Comparison of ENCODE assay signal across 13 cellular contexts in the genomic region with DNA sequence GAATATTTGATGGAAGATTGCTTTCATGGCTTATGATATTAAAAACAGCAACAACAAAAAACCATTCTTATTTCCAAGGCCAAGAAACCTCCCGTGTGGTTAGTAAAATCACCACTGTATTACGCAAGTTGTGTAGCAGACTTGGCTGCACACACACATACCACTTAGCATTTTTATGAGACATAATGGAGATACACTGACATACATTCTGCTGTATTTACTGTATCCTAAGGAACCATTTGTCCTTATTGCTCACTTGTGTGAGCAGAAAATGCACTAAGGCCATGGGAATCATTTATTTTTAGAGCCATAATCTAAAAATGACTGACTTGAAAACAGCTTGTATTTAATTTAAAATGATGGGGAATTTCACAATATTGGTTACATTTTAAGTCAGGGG. TPM values are rescaled to one million over a fixed set of nuclear protein-coding genes. Genes with fewer than 3 reads are reported as not detected.
A peak's percentile ranks its signal among the peaks of the same experiment; 100 is the strongest.
DNase-seq lines count a peak whose midpoint lies in the region; ATAC-seq, FAIRE-seq and TF ChIP-seq lines count a peak whose summit lies in the region.
"Had no signal": no experiment of that assay in that cellular context is flagged by ENCODE, and none has a peak within 500 bp of the region (broad histone marks: within the 10 kb centered on the region; RNA-seq: fewer than 3 reads in every experiment).

No MANE protein-coding gene starts in this region.

- ATAC-seq in IMR-90 (ENCODE audit: low read depth) (peak; percentile 77), GM21825 (IDR thresholded peaks at IDR 0.05; ENCODE audit: unreplicated experiment) (no peak)

- no peaks in the 10 kb centered on the region for H3K79me1 ChIP-seq in IMR-90 (ENCODE audit: low read depth in 1 of 2, low read length in 2 of 2)

- no peak overlapping the region for H2AK5ac ChIP-seq in IMR-90 (ENCODE audit: low read depth, low read length)

- no peak overlapping the region for H3K4me2 ChIP-seq in IMR-90 (ENCODE audit: low read depth, low read length)

- FAIRE-seq in kidney (lab: Jason Lieb, UNC) = no peak
- no peak for FAIRE-seq in small intestine (lab: Jason Lieb, UNC)

- no peak for TF ChIP-seq POLR2A in IMR-90 (IDR thresholded peaks at IDR 0.05; ENCODE audit: low read depth, low read length)

- H3K4me1 ChIP-seq in IMR-90 (ENCODE audit: control insufficient read depth, insufficient read depth, low read length) (peaks cover 4% of the 10 kb centered on the region; the same call in 1 of the 2 replicates), kidney (ENCODE audit: control insufficient read depth in 1 of 2, insufficient read depth in 1 of 2, low read depth in 1 of 2, low read length in 2 of 2) (peaks cover 3 to 12% of the 10 kb centered on the region in 2 donors), small intestine (ENCODE audit: control insufficient read depth in 2 of 2, insufficient read depth in 1 of 2, low read depth in 1 of 2, low read length in 1 of 2) (peaks cover 3 to 7% of the 10 kb centered on the region in 2 donors)

- H3K4me1 Mint-ChIP-seq in activated CD4-positive, alpha-beta memory T cell treated with anti-CD3 and anti-CD28 coated beads for 36 hours (ENCODE audit: low read depth) = peaks cover 8% of the 10 kb centered on the region
- H3K4me1 Mint-ChIP-seq in endothelial cell (ENCODE audit: unreplicated experiment) = peaks cover 8% of the 10 kb centered on the region

- no peak overlapping the region for H2BK20ac ChIP-seq in IMR-90 (ENCODE audit: low read depth, low read length)

- no peak overlapping the region for H3K14ac ChIP-seq in IMR-90 (replicated peaks; ENCODE audit: low read depth, low read length)

- H3K36me3 ChIP-seq in IMR-90 (ENCODE audit: control insufficient read depth, insufficient read depth, low read length) = no peaks in the 10 kb centered on the region
- H3K36me3 ChIP-seq in brain microvascular endothelial cell (replicated peaks) = no peaks in the 10 kb centered on the region
- no peaks in the 10 kb centered on the region for H3K36me3 ChIP-seq in kidney (ENCODE audit: control insufficient read depth in 1 of 2, insufficient read depth in 2 of 2, low read length in 2 of 2)
- no peaks in the 10 kb centered on the region for H3K36me3 ChIP-seq in small intestine (ENCODE audit: control insufficient read depth in 2 of 2, insufficient read depth in 2 of 2, low read length in 2 of 2)

- H3K27me3 Mint-ChIP-seq in activated CD4-positive, alpha-beta memory T cell treated with anti-CD3 and anti-CD28 coated beads for 36 hours = peaks cover 7% of the 10 kb centered on the region
- H3K27me3 Mint-ChIP-seq in endothelial cell (ENCODE audit: unreplicated experiment) = no peaks in the 10 kb centered on the region

- no CpG with 5 or more reads among the region's 2 CpGs for WGBS in IMR-90 (ENCODE audit: extremely low coverage in 2 of 2, insufficient read length in 1 of 2), 2 experiments
- 52 to 60% (median 58%) methylated on average over 2 of the region's 2 CpGs for WGBS in small intestine, 3 donors

- H3K9me3 ChIP-seq in IMR-90 (ENCODE audit: control insufficient read depth, insufficient read depth, low read length) (no peaks in the 10 kb centered on the region), kidney (ENCODE audit: control insufficient read depth in 1 of 2, low read length in 2 of 2) (no peaks in the 10 kb centered on the region), small intestine (ENCODE audit: control insufficient read depth, low read depth) (no peaks in the 10 kb centered on the region)

- no peak overlapping the region for H2BK120ac ChIP-seq in IMR-90 (ENCODE audit: low read depth, low read length)

- H3K27ac Mint-ChIP-seq in activated CD4-positive, alpha-beta memory T cell treated with anti-CD3 and anti-CD28 coated beads for 36 hours = no peak overlapping the region
- H3K27ac Mint-ChIP-seq in endothelial cell (ENCODE audit: unreplicated experiment) = no peak overlapping the region

- H3K9me1 ChIP-seq in IMR-90 (ENCODE audit: insufficient read depth, low read length) = no peaks in the 10 kb centered on the region

- H3K27ac ChIP-seq in IMR-90 (ENCODE audit: insufficient read depth, low read length) = no peak overlapping the region; the same call in 1 of the 2 replicates
- no peak overlapping the region for H3K27ac ChIP-seq in brain microvascular endothelial cell
- H3K27ac ChIP-seq in kidney (ENCODE audit: low read depth in 2 of 2, low read length in 2 of 2) = no peak overlapping the region
- no peak overlapping the region for H3K27ac ChIP-seq in small intestine (ENCODE audit: low read depth in 1 of 2, low read length in 1 of 2)

- CTCF ChIA-PET in IMR-90 (lab: Yijun Ruan, JAX) = no interaction called here
- CTCF ChIA-PET in activated CD4-positive, alpha-beta memory T cell treated with anti-CD3 and anti-CD28 coated beads for 36 hours (lab: Charles Lee) = interaction anchor here (0.7 to 1.8 kb wide), 4 partner anchors 9 to 139 kb away, joined by 3 to 14 read pairs (median 4); no protein-coding TSS in a partner anchor

- no peaks in the 10 kb centered on the region for H3K36me3 Mint-ChIP-seq in activated CD4-positive, alpha-beta memory T cell treated with anti-CD3 and anti-CD28 coated beads for 36 hours
- H3K36me3 Mint-ChIP-seq in endothelial cell (ENCODE audit: low read depth, unreplicated experiment) = no peaks in the 10 kb centered on the region
- H3K36me3 Mint-ChIP-seq: CD4-positive, alpha-beta memory T cell had no signal

- TF ChIP-seq RAD21 in IMR-90 (IDR thresholded peaks at IDR 0.05; ENCODE audit: low read length) = no peak

- no peak overlapping the region for H2BK15ac ChIP-seq in IMR-90 (ENCODE audit: low read depth, low read length)

- no peak overlapping the region for H3K4ac ChIP-seq in IMR-90 (ENCODE audit: low read depth, low read length)

- no peak overlapping the region for H2AFZ ChIP-seq in IMR-90 (replicated peaks; ENCODE audit: low read length, poor library complexity)

- no peak overlapping the region for H4K8ac ChIP-seq in IMR-90 (ENCODE audit: low read depth in 2 of 2, low read length in 2 of 2)

- in situ Hi-C loops in IMR-90 (cut with MboI; ENCODE audit: low sequenced_read_pairs) = no loop called here
- in situ Hi-C loops in brain microvascular endothelial cell (cut with HindIII; ENCODE audit: low pct_ligation_motif_present, low sequenced_read_pairs) = no loop called here

- H3K56ac ChIP-seq in IMR-90 (ENCODE audit: extremely low read depth, insufficient read depth, low read length) = no peak overlapping the region

- H3K4me3 ChIP-seq in AG09309 (ENCODE audit: control insufficient read depth, low read depth, low read length) (no peak overlapping the region), IMR-90 (ENCODE audit: insufficient read depth, low read depth, low read length) (no peak overlapping the region), brain microvascular endothelial cell (ENCODE audit: low read depth, low read length) (no peak overlapping the region), kidney (ENCODE audit: low read length in 2 of 2) (peak overlapping the region; percentile 21 to 65), small intestine (ENCODE audit: low read depth in 1 of 2, low read length in 2 of 2) (no peak overlapping the region)

- POLR2A ChIA-PET in IMR-90 (lab: Charles Lee; ENCODE audit: unreplicated experiment) = no interaction called here
- POLR2A ChIA-PET in activated CD4-positive, alpha-beta memory T cell treated with anti-CD3 and anti-CD28 coated beads for 36 hours (lab: Charles Lee) = no interaction called here

- H4K20me1 ChIP-seq in IMR-90 (ENCODE audit: insufficient read depth, low read length) = no peaks in the 10 kb centered on the region

- H4K91ac ChIP-seq in IMR-90 (ENCODE audit: insufficient read depth, low read depth, low read length) = no peak overlapping the region

- no peak overlapping the region for H4K5ac ChIP-seq in IMR-90 (ENCODE audit: low read depth, low read length)

- intact Hi-C loops in IMR-90 (cut with micrococcal nuclease) = no loop called here
- intact Hi-C loops in kidney (cut with DNase I) = loop anchor here (10.0 kb wide), 1 partner anchor 141 kb away; no protein-coding TSS in a partner anchor
- intact Hi-C loops in activated CD4-positive, alpha-beta memory T cell treated with anti-CD3 and anti-CD28 coated beads for 36 hours (cut with micrococcal nuclease) = no loop called here

- H3K18ac ChIP-seq in IMR-90 (ENCODE audit: low read depth, low read length) = no peak overlapping the region

- H3K23ac ChIP-seq in IMR-90 (ENCODE audit: low read depth, low read length) = no peak overlapping the region

- H2BK5ac ChIP-seq in IMR-90 (ENCODE audit: low read depth, low read length, poor library complexity, severe bottlenecking) = no peak overlapping the region

- TF ChIP-seq CTCF in AG09309 (IDR thresholded peaks at IDR 0.05; ENCODE audit: control insufficient read depth, insufficient read depth, low read depth, low read length, missing control alignments) = no peak
- TF ChIP-seq CTCF in IMR-90 (conservative IDR thresholded peaks at IDR 0.05; ENCODE audit: low read depth, low read length) = no peak
- TF ChIP-seq CTCF in brain microvascular endothelial cell (IDR thresholded peaks at IDR 0.05; ENCODE audit: low read depth, low read length, missing control alignments) = no peak
- TF ChIP-seq CTCF in kidney (IDR thresholded peaks at IDR 0.05; ENCODE audit: borderline replicate concordance, extremely low read depth, insufficient read depth) = no peak
- no peak for TF ChIP-seq CTCF in endothelial cell (IDR thresholded peaks at IDR 0.05; ENCODE audit: unreplicated experiment)

- H2AK9ac ChIP-seq in IMR-90 (replicated peaks; ENCODE audit: low read depth, low read length, poor library complexity) = no peak overlapping the region

- no TSS peak for BruUV-seq in IMR-90 (replicated peaks; lab: Mats Ljungman, UMichigan)

- no peaks in the 10 kb centered on the region for H3K27me3 ChIP-seq in IMR-90 (ENCODE audit: control insufficient read depth, insufficient read depth, low read length)
- H3K27me3 ChIP-seq in brain microvascular endothelial cell (replicated peaks) = no peaks in the 10 kb centered on the region
- H3K27me3 ChIP-seq in small intestine (ENCODE audit: control insufficient read depth in 2 of 2, insufficient read depth in 2 of 2, low read length in 2 of 2) = peaks cover 0 to 2% of the 10 kb centered on the region in 2 donors

- no peaks in the 10 kb centered on the region for H3K9me3 Mint-ChIP-seq in activated CD4-positive, alpha-beta memory T cell treated with anti-CD3 and anti-CD28 coated beads for 36 hours
- no peaks in the 10 kb centered on the region for H3K9me3 Mint-ChIP-seq in endothelial cell (ENCODE audit: unreplicated experiment)

- no peak overlapping the region for H3K4me3 Mint-ChIP-seq in activated CD4-positive, alpha-beta memory T cell treated with anti-CD3 and anti-CD28 coated beads for 36 hours
- no peak overlapping the region for H3K4me3 Mint-ChIP-seq in endothelial cell (ENCODE audit: unreplicated experiment)

- DNase-seq in AG09309 (ENCODE audit: low read depth) (peak; percentile 93), IMR-90 (peak; percentile 86), brain microvascular endothelial cell (peak; percentile 57), kidney (no peak), endothelial cell (ENCODE audit: low spot score) (no peak), small intestine (no peak)
- no peak for DNase-seq in activated CD4-positive, alpha-beta memory T cell treated with anti-CD3 and anti-CD28 coated beads for 36 hours
- DNase-seq: activated T-cell treated with anti-CD3 and anti-CD28 coated beads for 4 hours; CD4-positive, alpha-beta memory T cell; cerebellar nuclear complex; NCI-H1694 treated with DMSO at 0.1 percent for 48 hours; stimulated activated CD4-positive, alpha-beta T cell treated with anti-CD3 and anti-CD28 coated beads, Interleukin-12 subunit alpha, Interleukin-12 subunit beta, amount 100 ng/mL, for 4 hours had no signal

- dilution Hi-C loops in IMR-90 (cut with HindIII; ENCODE audit: low sequenced_read_pairs, unreplicated experiment) = no loop called here

- H3K9ac ChIP-seq in IMR-90 (ENCODE audit: low read depth, low read length) = no peak overlapping the region
- H3K9ac ChIP-seq in kidney (ENCODE audit: low read length in 2 of 2) = no peak overlapping the region

RNA-seq across cellular contexts. Expression of a gene that starts 0.6 kb away (rescaled TPM):
- not detected in 2 replicates for total RNA-seq in IMR-90 (2012; rRNA removed)
- polyA plus RNA-seq in IMR-90 (2012; rRNA removed) = not detected in 2 replicates
- not detected in 2 replicates for polyA plus RNA-seq in IMR-90 (2012; cell fraction: cytosol; rRNA removed)
- not detected in 2 replicates for polyA plus RNA-seq in IMR-90 (2012; cell fraction: nucleus; rRNA removed; ENCODE audit: low replicate concordance)
- total RNA-seq in kidney = not detected
- polyA plus RNA-seq in kidney (ENCODE audit: insufficient read depth, low read depth, low replicate concordance) = not detected
- total RNA-seq in activated CD4-positive, alpha-beta memory T cell treated with anti-CD3 and anti-CD28 coated beads for 36 hours = 1 to 10 TPM in 1 of 2 experiments, under 1 TPM in 1; 0.70 to 1.2 TPM
- not detected for total RNA-seq in endothelial cell (ENCODE audit: unreplicated experiment)
- not detected for polyA plus RNA-seq in small intestine
- total RNA-seq: CD4-positive, alpha-beta memory T cell had no signal
- polyA plus RNA-seq: CD4-positive, alpha-beta memory T cell had no signal

RNA-seq across cellular contexts. Expression of a gene that starts 30.9 kb away (rescaled TPM):
- total RNA-seq in IMR-90 (2012; rRNA removed) = not detected in 2 replicates
- polyA plus RNA-seq in IMR-90 (2012; rRNA removed) = not detected in 2 replicates
- polyA plus RNA-seq in IMR-90 (2012; cell fraction: cytosol; rRNA removed) = not detected in 2 replicates
- polyA plus RNA-seq in IMR-90 (2012; cell fraction: nucleus; rRNA removed; ENCODE audit: low replicate concordance) = not detected in 2 replicates
- total RNA-seq in kidney = 0.19 TPM
- not detected for polyA plus RNA-seq in kidney (ENCODE audit: insufficient read depth, low read depth, low replicate concordance)
- 10 to 100 TPM; 16.8 to 17.7 TPM for total RNA-seq in activated CD4-positive, alpha-beta memory T cell treated with anti-CD3 and anti-CD28 coated beads for 36 hours
- total RNA-seq in endothelial cell (ENCODE audit: unreplicated experiment) = not detected
- polyA plus RNA-seq in small intestine = under 1 TPM in 1 of 3 donors, not detected in 2; 0.06 TPM

Comparison
In these comparisons a context has a peak if more than half of its experiments do, and no peak if none do; other contexts are left out.
1. DNase-seq: peak in AG09309 (single experiment), IMR-90 (single experiment) and brain microvascular endothelial cell (single experiment); none in kidney (single experiment), activated CD4-positive, alpha-beta memory T cell treated with anti-CD3 and anti-CD28 coated beads for 36 hours (single experiment), endothelial cell (single experiment) and small intestine (single experiment).
2. H3K4me3 ChIP-seq: peak in kidney (2 of 2); none in AG09309 (single experiment), IMR-90 (single experiment), brain microvascular endothelial cell (single experiment) and small intestine (0 of 2).
3. RNA of a gene that starts 30.9 kb away (total RNA-seq): 16.8 to 17.7 TPM in activated CD4-positive, alpha-beta memory T cell treated with anti-CD3 and anti-CD28 coated beads for 36 hours; 0.19 TPM in kidney (single experiment), not detected in IMR-90 and not detected in endothelial cell (single experiment); every median in the first group is over 10 times any median in the second.